Comparison of ENCODE assay signal across 14 cellular contexts in the genomic region with DNA sequence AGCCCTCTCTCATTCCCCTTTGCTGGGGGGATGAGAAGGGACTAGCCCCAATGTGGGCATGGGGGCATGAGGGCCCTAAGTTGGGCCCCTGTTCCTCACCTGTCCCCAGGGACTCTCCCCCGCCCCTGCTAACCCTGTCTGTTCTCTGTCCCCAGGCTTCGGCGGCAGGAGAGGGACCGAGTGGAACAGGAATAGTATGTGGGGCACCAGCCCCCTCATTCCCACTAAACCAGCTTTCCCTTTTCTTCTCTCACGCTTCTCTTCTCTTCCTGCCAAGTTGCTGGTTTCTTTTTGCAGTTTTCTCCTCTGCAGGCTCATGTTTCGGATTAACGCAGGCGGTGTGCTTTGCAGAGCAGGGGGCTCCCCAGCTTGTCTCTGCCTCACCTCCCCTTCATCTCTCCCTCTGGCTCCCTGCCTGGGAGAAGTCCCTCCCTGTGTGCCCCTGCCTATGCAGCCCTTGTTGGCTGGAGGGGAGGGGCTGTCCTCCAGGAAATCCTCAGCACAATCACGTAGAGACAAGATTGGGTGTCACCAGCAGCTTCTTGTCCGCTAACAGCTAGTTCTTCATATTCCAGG. TPM values are rescaled to one million over a fixed set of nuclear protein-coding genes. Genes with fewer than 3 reads are reported as not detected.
"Had no signal": no experiment of that assay in that cellular context is flagged by ENCODE, and none has a peak within 500 bp of the region (broad histone marks: within the 10 kb centered on the region; RNA-seq: fewer than 3 reads in every experiment).

No MANE protein-coding gene starts in this region.

- ATAC-seq: activated T-cell treated with anti-CD3 and anti-CD28 coated beads, Interleukin-2, amount 50 U/mL, for 72 hours; effector memory CD8-positive, alpha-beta T cell; gastroesophageal sphincter; naive thymus-derived CD4-positive, alpha-beta T cell; right lobe of liver; stimulated activated memory B cell treated with anti-CD40 and anti-IgM and Interleukin-4, amounts not matched to agents 10 μg/mL and 1 μg/mL and 100 μg/mL, for 72 hours had no signal

- H3K9me3 Mint-ChIP-seq: activated CD4-positive, alpha-beta memory T cell treated with anti-CD3 and anti-CD28 coated beads, Interleukin-2, amount 10 ng/mL, durations not matched to agents 7 days and 5 days; activated T-cell treated with anti-CD3 and anti-CD28 coated beads, Interleukin-2, amount 50 U/mL, for 72 hours; effector memory CD8-positive, alpha-beta T cell; naive thymus-derived CD4-positive, alpha-beta T cell; stimulated activated memory B cell treated with anti-CD40 and anti-IgM and Interleukin-4, amounts not matched to agents 10 μg/mL and 1 μg/mL and 100 μg/mL, for 72 hours had no signal

- H3K4me3 Mint-ChIP-seq: activated CD4-positive, alpha-beta memory T cell treated with anti-CD3 and anti-CD28 coated beads, Interleukin-2, amount 10 ng/mL, durations not matched to agents 7 days and 5 days; activated T-cell treated with anti-CD3 and anti-CD28 coated beads, Interleukin-2, amount 50 U/mL, for 72 hours; effector memory CD8-positive, alpha-beta T cell; naive thymus-derived CD4-positive, alpha-beta T cell; stimulated activated memory B cell treated with anti-CD40 and anti-IgM and Interleukin-4, amounts not matched to agents 10 μg/mL and 1 μg/mL and 100 μg/mL, for 72 hours had no signal

- H3K4me1 ChIP-seq: right lobe of liver had no signal

- H3K4me3 ChIP-seq: gastroesophageal sphincter, lower lobe of right lung, prostate gland, right lobe of liver, transverse colon had no signal

- H3K27ac Mint-ChIP-seq: activated CD4-positive, alpha-beta memory T cell treated with anti-CD3 and anti-CD28 coated beads, Interleukin-2, amount 10 ng/mL, durations not matched to agents 7 days and 5 days; activated T-cell treated with anti-CD3 and anti-CD28 coated beads, Interleukin-2, amount 50 U/mL, for 72 hours; stimulated activated memory B cell treated with anti-CD40 and anti-IgM and Interleukin-4, amounts not matched to agents 10 μg/mL and 1 μg/mL and 100 μg/mL, for 72 hours had no signal

- H3K9me3 ChIP-seq: gastroesophageal sphincter, lower lobe of right lung, prostate gland, right lobe of liver, transverse colon had no signal

- H3K27ac ChIP-seq: gastroesophageal sphincter, lower lobe of right lung, prostate gland, right lobe of liver, transverse colon had no signal

- DNase-seq: activated CD4-positive, alpha-beta memory T cell treated with anti-CD3 and anti-CD28 coated beads, Interleukin-2, amount 10 ng/mL, durations not matched to agents 7 days and 5 days; activated CD4-positive, CD25-positive, alpha-beta regulatory T cell treated with anti-CD3 and anti-CD28 coated beads, Interleukin-2, amount 50 U/mL, for 72 hours; activated T-cell treated with anti-CD3 and anti-CD28 coated beads, Interleukin-2, amount 50 U/mL, for 72 hours; central memory CD4-positive, alpha-beta T cell; effector memory CD8-positive, alpha-beta T cell; lower lobe of right lung; naive thymus-derived CD4-positive, alpha-beta T cell; right lobe of liver; transverse colon had no signal

- H3K4me1 Mint-ChIP-seq: activated CD4-positive, alpha-beta memory T cell treated with anti-CD3 and anti-CD28 coated beads, Interleukin-2, amount 10 ng/mL, durations not matched to agents 7 days and 5 days had no signal

- H3K27me3 ChIP-seq: gastroesophageal sphincter, right lobe of liver, transverse colon had no signal

- H3K27me3 Mint-ChIP-seq: activated CD4-positive, alpha-beta memory T cell treated with anti-CD3 and anti-CD28 coated beads, Interleukin-2, amount 10 ng/mL, durations not matched to agents 7 days and 5 days; effector memory CD8-positive, alpha-beta T cell; naive thymus-derived CD4-positive, alpha-beta T cell; stimulated activated memory B cell treated with anti-CD40 and anti-IgM and Interleukin-4, amounts not matched to agents 10 μg/mL and 1 μg/mL and 100 μg/mL, for 72 hours had no signal

RNA-seq across cellular contexts. Expression of a gene that starts 23.4 kb away (rescaled TPM):
- total RNA-seq: epithelial cell of proximal tubule; T-helper 2 cell treated with Interferon-gamma antibody and Interleukin-4, amounts not matched to agents 100 ng/mL and 5 ng/mL, for 36 hours had no signal
- polyA plus RNA-seq: naive thymus-derived CD4-positive, alpha-beta T cell had no signal
